ENCODE assay signal across 8 cellular contexts in the genomic region with DNA sequence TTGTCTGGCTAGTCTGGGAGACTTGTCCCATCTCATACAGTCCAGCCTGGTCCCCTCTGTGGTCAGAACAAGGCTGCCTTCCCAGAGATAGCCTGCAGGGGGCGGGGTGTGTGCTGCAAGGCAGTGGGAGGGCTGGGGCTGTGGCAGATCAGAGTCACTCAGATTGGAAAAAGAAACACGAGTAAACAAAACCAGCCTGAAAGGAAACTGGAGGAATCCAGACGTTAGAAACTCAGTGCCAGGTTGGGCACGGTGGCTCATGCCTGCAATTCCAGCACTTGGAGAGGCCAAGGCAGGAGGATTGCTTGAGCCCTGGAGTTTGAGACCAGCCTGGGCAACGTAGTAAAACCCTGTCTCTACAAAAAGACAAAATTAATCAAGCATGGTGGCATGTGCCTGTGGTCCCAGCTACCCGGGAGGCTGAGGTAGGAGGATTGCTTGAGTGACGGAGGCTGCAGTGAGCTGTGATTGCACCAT. TPM values are rescaled to one million over a fixed set of nuclear protein-coding genes. Genes with fewer than 3 reads are reported as not detected.
A peak's percentile ranks its signal among the peaks of the same experiment; 100 is the strongest.
DNase-seq lines count a peak whose midpoint lies in the region; ATAC-seq and TF ChIP-seq lines count a peak whose summit lies in the region.

No MANE protein-coding gene starts in this region.

- H3K4me2 ChIP-seq in osteoblast (ENCODE audit: insufficient read depth, low read length) = peak overlapping the region; percentile 65

- TF ChIP-seq POLR2A in thyroid gland (IDR thresholded peaks at IDR 0.05) = no peak

- H3K9me3 ChIP-seq in RWPE2 (ENCODE audit: severe bottlenecking) (no peaks in the 10 kb centered on the region), osteoblast (ENCODE audit: low read depth, low read length) (no peaks in the 10 kb centered on the region), thyroid gland (no peaks in the 10 kb centered on the region)

- H3K36me3 ChIP-seq in RWPE2 (ENCODE audit: low read depth) (peaks cover 16% of the 10 kb centered on the region; the same call in 1 of the 2 replicates), osteoblast (ENCODE audit: insufficient read depth, low read length) (peaks cover 15% of the 10 kb centered on the region), thyroid gland (peaks cover 12 to 16% of the 10 kb centered on the region in 2 donors)

- H4K20me1 ChIP-seq in osteoblast (ENCODE audit: insufficient read depth, low read length) = peaks cover 3% of the 10 kb centered on the region

- no peak overlapping the region for H3K27ac ChIP-seq in RWPE2 (ENCODE audit: poor library complexity, severe bottlenecking)
- no peak overlapping the region for H3K27ac ChIP-seq in osteoblast (ENCODE audit: low read depth, low read length)
- peak overlapping the region; percentile 33 to 93 (median 81) for H3K27ac ChIP-seq in thyroid gland

- intact Hi-C loops in thyroid gland (cut with DNase I) = loop anchor here (2.0 to 10.0 kb wide), 2 partner anchors 184 to 386 kb away; partner anchors contain the start of gene BAK1

- DNase-seq in DMS53 (lab: John Stamatoyannopoulos, UW) = peak; percentile 86
- peak; percentile 86 for DNase-seq in HuH-7 (ENCODE audit: low spot score)
- DNase-seq in RWPE2 (ENCODE audit: low spot score) = no peak
- DNase-seq in activated T-helper 9 cell treated with anti-CD3 and anti-CD28 coated beads, Interleukin-2, amount 50 U/mL, for 16 hours (ENCODE audit: low read depth) = peak; percentile 59
- DNase-seq in foreskin melanocyte = peak; percentile 65
- peak; percentile 99 for DNase-seq in osteoblast (ENCODE audit: insufficient read length, low spot score, missing footprints)
- DNase-seq in thyroid gland = peak; percentile 80 to 86

- H3K27me3 ChIP-seq in RWPE2 (ENCODE audit: insufficient read depth, poor library complexity, severe bottlenecking) (no peaks in the 10 kb centered on the region), osteoblast (ENCODE audit: insufficient read depth, low read length) (no peaks in the 10 kb centered on the region), thyroid gland (no peaks in the 10 kb centered on the region)

- H3K4me3 ChIP-seq in RWPE2 (ENCODE audit: severe bottlenecking) = no peak overlapping the region
- no peak overlapping the region for H3K4me3 ChIP-seq in osteoblast (ENCODE audit: insufficient read depth, low read length)
- H3K4me3 ChIP-seq in thyroid gland (replicated peaks in 1 of 3) = no peak overlapping the region

- peaks cover 24% of the 10 kb centered on the region for H3K4me1 ChIP-seq in RWPE2 (ENCODE audit: insufficient read depth, poor library complexity, severe bottlenecking)
- H3K4me1 ChIP-seq in osteoblast (ENCODE audit: insufficient read depth, low read length) = peaks cover 27% of the 10 kb centered on the region
- H3K4me1 ChIP-seq in thyroid gland = peaks cover 26 to 42% of the 10 kb centered on the region in 2 donors

- no peak for ATAC-seq in RWPE2 (ENCODE audit: low read depth)
- no peak for ATAC-seq in HG03039 (IDR thresholded peaks at IDR 0.05; ENCODE audit: unreplicated experiment)

- H3K79me2 ChIP-seq in osteoblast (ENCODE audit: insufficient read depth, low read length) = no peaks in the 10 kb centered on the region

- peak overlapping the region; percentile 63 for H2AFZ ChIP-seq in osteoblast (ENCODE audit: low read length)

- 27 to 38% methylated on average over 7 of the region's 7 CpGs for WGBS in thyroid gland, 2 donors

- TF ChIP-seq CTCF in RWPE2 (IDR thresholded peaks at IDR 0.05; ENCODE audit: poor library complexity, severe bottlenecking) (peak; percentile 76), osteoblast (IDR thresholded peaks at IDR 0.05; ENCODE audit: extremely low read depth, low read depth, low read length) (peak; percentile 87), thyroid gland (IDR thresholded peaks at IDR 0.05) (peak in 5 of 6 experiments; percentile 36 to 78 (median 63))

RNA-seq across cellular contexts. Expression of gene LEMD2, which starts 20.2 kb away (rescaled TPM):
- total RNA-seq in osteoblast (47.4 and 49.2 TPM in 2 replicates), thyroid gland (10 to 100 TPM; 50.0 to 76.6 (median 64.6) TPM)

RNA-seq across cellular contexts. Expression of gene IP6K3, which starts 22.0 kb away (rescaled TPM):
- total RNA-seq in osteoblast (under 0.01 and 0.29 TPM in 2 replicates), thyroid gland (10 to 100 TPM in 3 of 4 donors, 1 to 10 TPM in 1; 7.9 to 20.5 (median 17.1) TPM)

RNA-seq across cellular contexts. Expression of gene MLN, which starts 35.1 kb away (rescaled TPM):
- total RNA-seq in osteoblast (not detected in 2 replicates), thyroid gland (not detected)

RNA-seq across cellular contexts. Expression of gene UQCC2, which starts 57.2 kb away (rescaled TPM):
- total RNA-seq in osteoblast (15.2 and 20.0 TPM in 2 replicates), thyroid gland (10 to 100 TPM; 21.1 to 74.7 (median 32.7) TPM)

Comparison
In these comparisons a context has a peak if more than half of its experiments do, and no peak if none do; other contexts are left out.
1. H3K27ac ChIP-seq: peak in thyroid gland (3 of 3); none in RWPE2 (single experiment) and osteoblast (single experiment).
2. Peak in every context shown above with its lines, with median percentiles within 50 percentile points of each other: CTCF ChIP-seq.